In the genomic region with DNA sequence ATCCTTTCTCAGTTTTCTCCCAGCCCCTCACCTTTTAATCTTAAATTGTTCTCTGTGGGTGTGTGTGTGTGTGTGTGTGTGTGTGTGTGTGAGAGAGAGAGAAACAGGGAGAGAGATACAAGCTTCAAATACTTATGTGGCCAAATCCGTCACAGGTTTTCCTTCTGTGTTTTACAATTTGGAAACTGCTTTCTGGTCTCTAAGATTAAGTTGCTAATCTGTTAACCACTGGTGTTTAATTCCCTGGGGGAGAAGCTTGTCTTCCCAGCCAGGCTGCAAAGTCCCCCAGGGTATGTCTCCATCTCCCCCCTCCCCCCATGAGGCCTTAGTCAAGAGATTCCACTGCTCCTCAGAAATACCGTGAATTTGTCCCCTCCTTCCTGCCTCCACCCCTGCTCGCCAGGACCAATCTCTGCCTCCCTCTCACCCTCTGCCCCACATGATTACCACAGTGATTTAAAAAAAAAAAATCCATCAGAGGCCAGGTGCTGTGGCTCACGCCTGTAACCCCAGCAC, we compare ENCODE assay signal across 17 cellular contexts. TPM values are rescaled to one million over a fixed set of nuclear protein-coding genes. Genes with fewer than 3 reads are reported as not detected.
DNase-seq lines count a peak whose midpoint lies in the region; ATAC-seq and TF ChIP-seq lines count a peak whose summit lies in the region.
"Had no signal": no experiment of that assay in that cellular context is flagged by ENCODE, and none has a peak within 500 bp of the region (broad histone marks: within the 10 kb centered on the region; RNA-seq: fewer than 3 reads in every experiment).

No MANE protein-coding gene starts in this region.

- no peaks in the 10 kb centered on the region for H3K27me3 Mint-ChIP-seq in mesothelial cell of epicardium (ENCODE audit: low read depth)

- peaks cover 41% of the 10 kb centered on the region for H3K4me1 Mint-ChIP-seq in mesothelial cell of epicardium
- H3K4me1 Mint-ChIP-seq: stimulated activated naive B cell treated with anti-CD40 and anti-IgM and Interleukin-4, amounts not matched to agents 10 μg/mL and 1 μg/mL and 100 μg/mL, for 72 hours had no signal

- H3K4me3 Mint-ChIP-seq in mesothelial cell of epicardium: no peak overlapping the region
- H3K4me3 Mint-ChIP-seq: activated CD8-positive, alpha-beta T cell treated with anti-CD3 and anti-CD28 coated beads, Interleukin-2, amount 10 ng/mL, durations not matched to agents 7 days and 5 days; stimulated activated naive B cell treated with anti-CD40 and anti-IgM and Interleukin-4, amounts not matched to agents 10 μg/mL and 1 μg/mL and 100 μg/mL, for 72 hours; T-helper 1 cell treated with Interleukin-12 subunit alpha and Interleukin-12 subunit beta and Interleukin-4 antibody, amounts not matched to agents 30 μg/mL and 1 μg/mL, for 36 hours had no signal

- no peaks in the 10 kb centered on the region for H3K9me3 Mint-ChIP-seq in mesothelial cell of epicardium
- H3K9me3 Mint-ChIP-seq: stimulated activated naive B cell treated with anti-CD40 and anti-IgM and Interleukin-4, amounts not matched to agents 10 μg/mL and 1 μg/mL and 100 μg/mL, for 72 hours; T-helper 1 cell treated with Interleukin-12 subunit alpha and Interleukin-12 subunit beta and Interleukin-4 antibody, amounts not matched to agents 30 μg/mL and 1 μg/mL, for 36 hours had no signal

- no peak for TF ChIP-seq CTCF in mesothelial cell of epicardium (IDR thresholded peaks at IDR 0.05; ENCODE audit: unreplicated experiment)

- no peaks in the 10 kb centered on the region for H3K36me3 Mint-ChIP-seq in mesothelial cell of epicardium
- H3K36me3 Mint-ChIP-seq: stimulated activated naive B cell treated with anti-CD40 and anti-IgM and Interleukin-4, amounts not matched to agents 10 μg/mL and 1 μg/mL and 100 μg/mL, for 72 hours had no signal

- H3K27ac Mint-ChIP-seq in mesothelial cell of epicardium: peak overlapping the region; percentile 92
- H3K27ac Mint-ChIP-seq: activated CD8-positive, alpha-beta T cell treated with anti-CD3 and anti-CD28 coated beads, Interleukin-2, amount 10 ng/mL, durations not matched to agents 7 days and 5 days; stimulated activated naive B cell treated with anti-CD40 and anti-IgM and Interleukin-4, amounts not matched to agents 10 μg/mL and 1 μg/mL and 100 μg/mL, for 72 hours; T-helper 1 cell treated with Interleukin-12 subunit alpha and Interleukin-12 subunit beta and Interleukin-4 antibody, amounts not matched to agents 30 μg/mL and 1 μg/mL, for 36 hours had no signal

- DNase-seq in D341Med (ENCODE audit: low spot score) (peak; percentile 86), M059J (ENCODE audit: low read depth) (peak; percentile 69), astrocyte of the hippocampus (ENCODE audit: low read depth, low spot score) (peak; percentile 26), mesothelial cell of epicardium (ENCODE audit: low spot score in 2 of 2, unreplicated experiment in 2 of 2) (no peak), NOMO-1 treated with DMSO at 0.1 percent for 48 hours (lab: John Stamatoyannopoulos, UW; ENCODE audit: unreplicated experiment) (no peak)
- no peak for DNase-seq in activated CD4-positive, CD25-positive, alpha-beta regulatory T cell treated with anti-CD3 and anti-CD28 coated beads, Interleukin-2, amount 50 U/mL, for 72 hours
- DNase-seq: activated CD8-positive, alpha-beta T cell treated with anti-CD3 and anti-CD28 coated beads, Interleukin-2, amount 10 ng/mL, durations not matched to agents 7 days and 5 days; activated gamma-delta T cell treated with Interleukin-2 at 50 U/mL for 16 hours; C1 segment of cervical spinal cord; central memory CD4-positive, alpha-beta T cell; Kasumi-1; NCI-H2029 treated with DMSO at 0.1 percent for 48 hours; stimulated activated CD4-positive, alpha-beta T cell treated with anti-CD3 and anti-CD28 coated beads, Interleukin-4, amount 100 ng/mL, for 24 hours; stimulated activated naive B cell treated with anti-CD40 and anti-IgM and Interleukin-4, amounts not matched to agents 10 μg/mL and 1 μg/mL and 100 μg/mL, for 72 hours had no signal

- ATAC-seq in HG02970 (IDR thresholded peaks at IDR 0.05; ENCODE audit: low FRiP score, unreplicated experiment): no peak
- no peak for ATAC-seq in HG02759 (IDR thresholded peaks at IDR 0.05; ENCODE audit: unreplicated experiment)
- ATAC-seq: activated CD8-positive, alpha-beta T cell treated with anti-CD3 and anti-CD28 coated beads, Interleukin-2, amount 10 ng/mL, durations not matched to agents 7 days and 5 days; stimulated activated naive B cell treated with anti-CD40 and anti-IgM and Interleukin-4, amounts not matched to agents 10 μg/mL and 1 μg/mL and 100 μg/mL, for 72 hours had no signal

RNA-seq across cellular contexts. Expression of a gene that starts 49.0 kb away (rescaled TPM):
- 1.5 and 1.9 TPM in 2 replicates for total RNA-seq in M059J (2014; rRNA removed; shearing (Covaris generic))
- total RNA-seq in mesothelial cell of epicardium: 18.8 to 20.0 TPM (median 19.2 TPM) in 3 replicates
- total RNA-seq: activated CD8-positive, alpha-beta T cell treated with anti-CD3 and anti-CD28 coated beads, Interleukin-2, amount 10 ng/mL, durations not matched to agents 7 days and 5 days had no signal

Comparison
In these comparisons a context has a peak if more than half of its experiments do, and no peak if none do; other contexts are left out.
1. DNase-seq: peak in D341Med (single experiment), M059J (single experiment) and astrocyte of the hippocampus (single experiment); none in mesothelial cell of epicardium (0 of 2), NOMO-1 treated with DMSO at 0.1 percent for 48 hours (single experiment) and activated CD4-positive, CD25-positive, alpha-beta regulatory T cell treated with anti-CD3 and anti-CD28 coated beads, Interleukin-2, amount 50 U/mL, for 72 hours (single experiment).